Comparison of ENCODE assay signal across 21 cellular contexts in genomic region chr6:46115634-46116033, GRCh38.
"Had no signal": no experiment of that assay in that cellular context is flagged by ENCODE, and none has a peak within 500 bp of the region (broad histone marks: within the 10 kb centered on the region; RNA-seq: fewer than 3 reads in every experiment).

No MANE protein-coding gene starts in this region.

- ATAC-seq: stimulated activated effector memory CD8-positive, alpha-beta T cell treated with anti-CD3 and anti-CD28 coated beads, Interleukin-12 subunit alpha, Interleukin-12 subunit beta, amount 100 ng/mL, for 72 hours; stimulated activated naive CD8-positive, alpha-beta T cell treated with anti-CD3 and anti-CD28 coated beads, Interleukin-15, amount 100 ng/mL, for 72 hours; stimulated activated naive CD8-positive, alpha-beta T cell treated with anti-CD3 and anti-CD28 coated beads, Interleukin-15, Interleukin-2, amounts not matched to agents 100 U/mL and 50 U/mL, for 24 hours; upper lobe of right lung had no signal

- DNase-seq: stimulated activated CD4-positive, alpha-beta T cell treated with anti-CD3 and anti-CD28 coated beads, Interleukin-2, amount 100 ng/mL, for 48 hours; stimulated activated CD4-positive, alpha-beta T cell treated with anti-CD3 and anti-CD28 coated beads, Interleukin-4, amount 100 ng/mL, for 1 hour; stimulated activated CD4-positive, alpha-beta T cell treated with anti-CD3 and anti-CD28 coated beads, Interleukin-4, amount 100 ng/mL, for 24 hours; stimulated activated CD4-positive, alpha-beta T cell treated with anti-CD3 and anti-CD28 coated beads, Interleukin-4, amount 100 ng/mL, for 4 hours; stimulated activated CD8-positive, alpha-beta memory T cell treated with anti-CD3 and anti-CD28 coated beads, Interleukin-4, amount 100 ng/mL, for 48 hours; stimulated activated naive B cell treated with anti-CD40 and anti-IgM and Interleukin-4, amounts not matched to agents 10 μg/mL and 1 μg/mL and 100 μg/mL, for 72 hours; stimulated activated naive CD4-positive, alpha-beta T cell; stimulated activated naive CD4-positive, alpha-beta T cell treated with Interleukin-2 at 50 U/mL for 16 hours; stimulated activated naive CD8-positive, alpha-beta T cell treated with anti-CD3 and anti-CD28 coated beads, Interleukin-15, amount 100 ng/mL, for 72 hours; stimulated activated naive CD8-positive, alpha-beta T cell treated with anti-CD3 and anti-CD28 coated beads, Interleukin-15, Interleukin-2, amounts not matched to agents 100 U/mL and 50 U/mL, for 24 hours; stomach; substantia nigra; testis; thyroid gland; tibial artery; transverse colon; trophoblast cell; upper lobe of left lung; upper lobe of right lung; uterus had no signal
